In genomic region chr3:186258968-186259367, GRCh38 we compare ENCODE assay signal across 1 cellular context.
TF ChIP-seq lines count a peak whose summit lies in the region.

No MANE protein-coding gene starts in this region.

TF ChIP-seq in GM23338, 12 proteins besides CTCF, POLR2A, EP300 and RAD21 (continued from another document):
- TF ChIP-seq ZNF462 (CRISPR knock-in tag; IDR thresholded peaks at IDR 0.05): no peak
- no peak for TF ChIP-seq EZH2phosphoT487 (IDR thresholded peaks at IDR 0.05; ENCODE audit: unreplicated experiment)
- TF ChIP-seq JUNB (IDR thresholded peaks at IDR 0.05; ENCODE audit: unreplicated experiment): no peak
- TF ChIP-seq NANOG (IDR thresholded peaks at IDR 0.05; ENCODE audit: borderline replicate concordance): no peak
- no peak for TF ChIP-seq EZH2 (IDR thresholded peaks at IDR 0.05; ENCODE audit: low read depth, unreplicated experiment)
- TF ChIP-seq POLR2AphosphoS5 (IDR thresholded peaks at IDR 0.05; ENCODE audit: low read depth): no peak
- no peak for TF ChIP-seq ETS1 (IDR thresholded peaks at IDR 0.05)
- TF ChIP-seq STAT1 (IDR thresholded peaks at IDR 0.05; ENCODE audit: unreplicated experiment): no peak
- TF ChIP-seq ZNF331 (CRISPR knock-in tag; IDR thresholded peaks at IDR 0.05; ENCODE audit: low read depth): no peak
- no peak for TF ChIP-seq ZNF114 (CRISPR knock-in tag; IDR thresholded peaks at IDR 0.05)
